Comparison of ENCODE assay signal across 15 cellular contexts in the genomic region with DNA sequence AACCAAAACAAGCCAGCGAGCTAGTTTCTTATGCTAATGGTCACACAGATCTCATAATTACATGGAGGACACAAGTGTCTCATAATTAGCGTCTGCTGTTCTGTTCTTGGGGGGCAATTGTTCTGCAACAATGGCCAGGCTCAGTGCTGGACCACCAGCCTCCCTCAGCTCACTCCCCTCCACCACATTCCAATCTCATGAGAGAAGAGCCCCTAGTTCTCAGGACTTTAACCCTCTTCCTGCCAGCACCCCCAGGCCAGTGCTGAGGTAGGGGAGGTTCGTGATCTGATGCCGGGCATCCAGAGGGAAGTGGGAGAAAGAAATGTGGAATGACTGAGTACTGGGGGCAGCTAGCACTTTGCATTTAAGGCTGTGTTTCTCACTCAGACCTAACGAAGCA. TPM values are rescaled to one million over a fixed set of nuclear protein-coding genes. Genes with fewer than 3 reads are reported as not detected.
"Had no signal": no experiment of that assay in that cellular context is flagged by ENCODE, and none has a peak within 500 bp of the region (broad histone marks: within the 10 kb centered on the region; RNA-seq: fewer than 3 reads in every experiment).

No MANE protein-coding gene starts in this region.

- DNase-seq: activated CD4-positive, alpha-beta T cell treated with anti-CD3 and anti-CD28 coated beads, Interleukin-2, amount 10 ng/mL, durations not matched to agents 7 days and 5 days; activated CD8-positive, alpha-beta memory T cell treated with anti-CD3 and anti-CD28 coated beads, Interleukin-2, amount 50 U/mL, for 4 hours; activated CD8-positive, alpha-beta T cell treated with anti-CD3 and anti-CD28 coated beads, Interleukin-2, amount 10 ng/mL, durations not matched to agents 7 days and 5 days; activated naive CD4-positive, alpha-beta T cell treated with anti-CD3 and anti-CD28 coated beads for 36 hours; activated T-cell treated with anti-CD3 and anti-CD28 coated beads, Interleukin-2, amount 50 U/mL, for 4 hours; effector CD8-positive, alpha-beta T cell; heart left ventricle; natural killer cell; posterior cingulate gyrus; T-cell; transverse colon had no signal

- H3K4me1 Mint-ChIP-seq: activated CD4-positive, alpha-beta T cell treated with anti-CD3 and anti-CD28 coated beads, Interleukin-2, amount 10 ng/mL, durations not matched to agents 7 days and 5 days; natural killer cell; T-cell had no signal

- ATAC-seq: activated CD8-positive, alpha-beta T cell treated with anti-CD3 and anti-CD28 coated beads, Interleukin-2, amount 10 ng/mL, durations not matched to agents 7 days and 5 days; activated T-cell treated with anti-CD3 and anti-CD28 coated beads, Interleukin-2, amount 50 U/mL, for 4 hours; gastroesophageal sphincter; heart left ventricle; natural killer cell; T-cell had no signal

- H3K27ac Mint-ChIP-seq: activated CD4-positive, alpha-beta T cell treated with anti-CD3 and anti-CD28 coated beads, Interleukin-2, amount 10 ng/mL, durations not matched to agents 7 days and 5 days; activated CD8-positive, alpha-beta T cell treated with anti-CD3 and anti-CD28 coated beads, Interleukin-2, amount 10 ng/mL, durations not matched to agents 7 days and 5 days; activated naive CD4-positive, alpha-beta T cell treated with anti-CD3 and anti-CD28 coated beads for 36 hours; natural killer cell; stimulated activated naive CD8-positive, alpha-beta T cell treated with anti-CD3 and anti-CD28 coated beads, Interleukin-15, Interleukin-2, amounts not matched to agents 100 ng/mL and 50 ng/mL, for 24 hours; T-cell had no signal

- H3K4me3 Mint-ChIP-seq: activated CD4-positive, alpha-beta T cell treated with anti-CD3 and anti-CD28 coated beads, Interleukin-2, amount 10 ng/mL, durations not matched to agents 7 days and 5 days; activated CD8-positive, alpha-beta T cell treated with anti-CD3 and anti-CD28 coated beads, Interleukin-2, amount 10 ng/mL, durations not matched to agents 7 days and 5 days; activated naive CD4-positive, alpha-beta T cell treated with anti-CD3 and anti-CD28 coated beads for 36 hours; activated T-cell treated with anti-CD3 and anti-CD28 coated beads, Interleukin-2, amount 50 U/mL, for 4 hours; natural killer cell; stimulated activated naive CD8-positive, alpha-beta T cell treated with anti-CD3 and anti-CD28 coated beads, Interleukin-15, Interleukin-2, amounts not matched to agents 100 ng/mL and 50 ng/mL, for 24 hours; T-cell had no signal

RNA-seq across cellular contexts. Expression of gene TOX2, which starts 20.1 kb away (rescaled TPM):
- total RNA-seq: bronchial epithelial cell, renal cortical epithelial cell had no signal
